9 cellular contexts compared by ENCODE assay signal in genomic region chr11:1298695-1299492, GRCh38. TPM values are rescaled to one million over a fixed set of nuclear protein-coding genes. Genes with fewer than 3 reads are reported as not detected.
DNase-seq lines count a peak whose midpoint lies in the region; ATAC-seq and TF ChIP-seq lines count a peak whose summit lies in the region.
"Had no signal": no experiment of that assay in that cellular context is flagged by ENCODE, and none has a peak within 500 bp of the region (broad histone marks: within the 10 kb centered on the region; RNA-seq: fewer than 3 reads in every experiment).

No MANE protein-coding gene starts in this region.

- DNase-seq in H7 = peak; percentile 86
- DNase-seq in SHP77 (lab: John Stamatoyannopoulos, UW) = peak; percentile 18 to 50
- DNase-seq in globus pallidus (ENCODE audit: low spot score) = peak; percentile 37
- DNase-seq in ovary = peak; percentile 73 to 91 (median 81)
- no peak for DNase-seq in SK-N-SH

- H3K79me2 ChIP-seq in SK-N-SH (ENCODE audit: insufficient read depth) = peaks cover 72% of the 10 kb centered on the region

- no peak for ATAC-seq in GM18502 (IDR thresholded peaks at IDR 0.05; ENCODE audit: poor library complexity, unreplicated experiment)
- no peak for ATAC-seq in GM21723 (IDR thresholded peaks at IDR 0.05; ENCODE audit: unreplicated experiment)
- ATAC-seq in GM19035 (IDR thresholded peaks at IDR 0.05; ENCODE audit: unreplicated experiment) = no peak

- no peaks in the 10 kb centered on the region for H3K9me2 ChIP-seq in SK-N-SH

- no peak for TF ChIP-seq RAD21 in SK-N-SH (IDR thresholded peaks at IDR 0.05; ENCODE audit: low read length)

- H3K4me3 ChIP-seq in H7 (ENCODE audit: insufficient read depth, low read depth, low read length) (no peak overlapping the region), ovary (no peak overlapping the region), SK-N-SH (ENCODE audit: low read depth in 2 of 2, low read length in 1 of 2) (no peak overlapping the region)
- H3K4me3 ChIP-seq: ascending aorta had no signal

- TF ChIP-seq EP300 in ovary (IDR thresholded peaks at IDR 0.05) (no peak), SK-N-SH (IDR thresholded peaks at IDR 0.05; ENCODE audit: borderline replicate concordance in 1 of 2, low read depth in 1 of 2, low read length in 1 of 2) (no peak)

- H3K9ac ChIP-seq in SK-N-SH = no peak overlapping the region

- H3K9me3 ChIP-seq in ovary (no peaks in the 10 kb centered on the region), SK-N-SH (no peaks in the 10 kb centered on the region)
- H3K9me3 ChIP-seq: ascending aorta had no signal

- H3K4me1 ChIP-seq in ovary (ENCODE audit: insufficient read depth) = peaks cover 24% of the 10 kb centered on the region
- no peaks in the 10 kb centered on the region; a peak in 1 of 4 replicates for H3K4me1 ChIP-seq in SK-N-SH (ENCODE audit: control insufficient read depth in 1 of 2, insufficient read depth in 2 of 2, low read depth in 1 of 2, low read length in 1 of 2)

- H3K36me3 ChIP-seq in H7 (replicated peaks; ENCODE audit: control insufficient read depth, insufficient read depth, low read length) (no peaks in the 10 kb centered on the region), ovary (no peaks in the 10 kb centered on the region), SK-N-SH (replicated peaks in 1 of 2; ENCODE audit: control insufficient read depth in 1 of 2, insufficient read depth in 2 of 2, low read length in 1 of 2) (peaks cover 0 to 25% of the 10 kb centered on the region in 2 experiments)

- H3K27me3 ChIP-seq in H7 (ENCODE audit: control insufficient read depth, insufficient read depth, low read length) = no peaks in the 10 kb centered on the region
- no peaks in the 10 kb centered on the region for H3K27me3 ChIP-seq in ovary
- no peaks in the 10 kb centered on the region for H3K27me3 ChIP-seq in SK-N-SH (ENCODE audit: insufficient read depth)
- H3K27me3 ChIP-seq: ascending aorta had no signal

- H2AFZ ChIP-seq in SK-N-SH (ENCODE audit: low read depth) = no peak overlapping the region

- 70 to 79% (median 75%) methylated on average over 32 of the region's 32 CpGs for WGBS in ovary, 3 donors
- 83% methylated on average over 31 of the region's 32 CpGs for WGBS in SK-N-SH (ENCODE audit: low lambda C conversion rate)

- H3F3A ChIP-seq in SK-N-SH (replicated peaks; ENCODE audit: insufficient read depth) = no peaks in the 10 kb centered on the region

- no peak for TF ChIP-seq CTCF in ovary (IDR thresholded peaks at IDR 0.05)
- TF ChIP-seq CTCF in SK-N-SH (IDR thresholded peaks at IDR 0.05) = no peak

- H4K20me1 ChIP-seq in SK-N-SH (ENCODE audit: insufficient read depth) = peaks cover 43% of the 10 kb centered on the region

- CTCF ChIA-PET in SK-N-SH (lab: Yijun Ruan, JAX) = no interaction called here

- peak overlapping the region in 1 of 2 donors; percentile 53 for H3K27ac ChIP-seq in ovary
- no peak overlapping the region for H3K27ac ChIP-seq in SK-N-SH (ENCODE audit: low read depth in 2 of 2, low read length in 1 of 2)

- intact Hi-C loops in ovary (cut with DNase I) = no loop called here

- POLR2A ChIA-PET in SK-N-SH (lab: Yijun Ruan, JAX) = no interaction called here

- no peak for TF ChIP-seq POLR2A in ovary (IDR thresholded peaks at IDR 0.05)

- H3K4me2 ChIP-seq in SK-N-SH = no peak overlapping the region

TF ChIP-seq in SK-N-SH, 30 proteins besides CTCF, POLR2A, EP300 and RAD21:
- TF ChIP-seq RFX5 (IDR thresholded peaks at IDR 0.05; ENCODE audit: low read length) = no peak
- TF ChIP-seq ELF1 (IDR thresholded peaks at IDR 0.05) = no peak
- no peak for TF ChIP-seq FOXJ3 (CRISPR knock-in tag; IDR thresholded peaks at IDR 0.05)

RNA-seq across cellular contexts. Expression of gene TOLLIP, which starts 10.5 kb away (rescaled TPM):
- total RNA-seq in H7 (2014; rRNA removed; shearing (Covaris generic)) = 11.2 and 11.8 TPM in 2 replicates
- 10 to 100 TPM; 26.1 to 60.8 (median 53.9) TPM for total RNA-seq in ovary
- polyA plus RNA-seq in ovary = 10 to 100 TPM; 14.1 to 25.8 TPM
- 42.6 and 55.4 TPM in 2 replicates for polyA plus RNA-seq in SK-N-SH (2012; rRNA removed)
- polyA plus RNA-seq in SK-N-SH (2012; cell fraction: cytosol; rRNA removed) = 21.1 and 39.4 TPM in 2 replicates
- 37.6 and 42.4 TPM in 2 replicates for polyA plus RNA-seq in SK-N-SH (2012; cell fraction: nucleus; rRNA removed)
